In genomic region chr1:45205910-45206721, GRCh38 we compare ENCODE assay signal across 1 cellular context.
TF ChIP-seq lines count a peak whose summit lies in the region.

TSS of gene ZSWIM5 (minus strand) at chr1:45206605. CDS start at chr1:45206350, 255 bp downstream.

TF ChIP-seq in HepG2, 621 proteins besides CTCF, POLR2A, EP300 and RAD21 (continued from another document and continues in another):
- TF ChIP-seq ZBTB14 (CRISPR knock-in tag; IDR thresholded peaks at IDR 0.05), result peak; percentile 92
- TF ChIP-seq XRCC5 (optimal IDR thresholded peaks at IDR 0.05; ENCODE audit: low read length), result peak; percentile 29
- no peak for TF ChIP-seq GLMP (CRISPR knock-in tag; IDR thresholded peaks at IDR 0.05; ENCODE audit: borderline replicate concordance)
- no peak for TF ChIP-seq GABPA (IDR thresholded peaks at IDR 0.05; ENCODE audit: low read depth, low read length)
- no peak for TF ChIP-seq GABPA (CRISPR knock-in tag; IDR thresholded peaks at IDR 0.05; ENCODE audit: low read depth)
- TF ChIP-seq, protein P1, sequence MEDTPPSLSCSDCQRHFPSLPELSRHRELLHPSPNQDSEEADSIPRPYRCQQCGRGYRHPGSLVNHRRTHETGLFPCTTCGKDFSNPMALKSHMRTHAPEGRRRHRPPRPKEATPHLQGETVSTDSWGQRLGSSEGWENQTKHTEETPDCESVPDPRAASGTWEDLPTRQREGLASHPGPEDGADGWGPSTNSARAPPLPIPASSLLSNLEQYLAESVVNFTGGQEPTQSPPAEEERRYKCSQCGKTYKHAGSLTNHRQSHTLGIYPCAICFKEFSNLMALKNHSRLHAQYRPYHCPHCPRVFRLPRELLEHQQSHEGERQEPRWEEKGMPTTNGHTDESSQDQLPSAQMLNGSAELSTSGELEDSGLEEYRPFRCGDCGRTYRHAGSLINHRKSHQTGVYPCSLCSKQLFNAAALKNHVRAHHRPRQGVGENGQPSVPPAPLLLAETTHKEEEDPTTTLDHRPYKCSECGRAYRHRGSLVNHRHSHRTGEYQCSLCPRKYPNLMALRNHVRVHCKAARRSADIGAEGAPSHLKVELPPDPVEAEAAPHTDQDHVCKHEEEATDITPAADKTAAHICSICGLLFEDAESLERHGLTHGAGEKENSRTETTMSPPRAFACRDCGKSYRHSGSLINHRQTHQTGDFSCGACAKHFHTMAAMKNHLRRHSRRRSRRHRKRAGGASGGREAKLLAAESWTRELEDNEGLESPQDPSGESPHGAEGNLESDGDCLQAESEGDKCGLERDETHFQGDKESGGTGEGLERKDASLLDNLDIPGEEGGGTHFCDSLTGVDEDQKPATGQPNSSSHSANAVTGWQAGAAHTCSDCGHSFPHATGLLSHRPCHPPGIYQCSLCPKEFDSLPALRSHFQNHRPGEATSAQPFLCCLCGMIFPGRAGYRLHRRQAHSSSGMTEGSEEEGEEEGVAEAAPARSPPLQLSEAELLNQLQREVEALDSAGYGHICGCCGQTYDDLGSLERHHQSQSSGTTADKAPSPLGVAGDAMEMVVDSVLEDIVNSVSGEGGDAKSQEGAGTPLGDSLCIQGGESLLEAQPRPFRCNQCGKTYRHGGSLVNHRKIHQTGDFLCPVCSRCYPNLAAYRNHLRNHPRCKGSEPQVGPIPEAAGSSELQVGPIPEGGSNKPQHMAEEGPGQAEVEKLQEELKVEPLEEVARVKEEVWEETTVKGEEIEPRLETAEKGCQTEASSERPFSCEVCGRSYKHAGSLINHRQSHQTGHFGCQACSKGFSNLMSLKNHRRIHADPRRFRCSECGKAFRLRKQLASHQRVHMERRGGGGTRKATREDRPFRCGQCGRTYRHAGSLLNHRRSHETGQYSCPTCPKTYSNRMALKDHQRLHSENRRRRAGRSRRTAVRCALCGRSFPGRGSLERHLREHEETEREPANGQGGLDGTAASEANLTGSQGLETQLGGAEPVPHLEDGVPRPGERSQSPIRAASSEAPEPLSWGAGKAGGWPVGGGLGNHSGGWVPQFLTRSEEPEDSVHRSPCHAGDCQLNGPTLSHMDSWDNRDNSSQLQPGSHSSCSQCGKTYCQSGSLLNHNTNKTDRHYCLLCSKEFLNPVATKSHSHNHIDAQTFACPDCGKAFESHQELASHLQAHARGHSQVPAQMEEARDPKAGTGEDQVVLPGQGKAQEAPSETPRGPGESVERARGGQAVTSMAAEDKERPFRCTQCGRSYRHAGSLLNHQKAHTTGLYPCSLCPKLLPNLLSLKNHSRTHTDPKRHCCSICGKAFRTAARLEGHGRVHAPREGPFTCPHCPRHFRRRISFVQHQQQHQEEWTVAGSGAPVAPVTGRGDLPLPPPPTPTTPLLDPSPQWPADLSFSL (CRISPR knock-in tag; IDR thresholded peaks at IDR 0.05), result no peak
- no peak for TF ChIP-seq MBNL3 (CRISPR knock-in tag; conservative IDR thresholded peaks at IDR 0.05)
- TF ChIP-seq, protein P2, sequence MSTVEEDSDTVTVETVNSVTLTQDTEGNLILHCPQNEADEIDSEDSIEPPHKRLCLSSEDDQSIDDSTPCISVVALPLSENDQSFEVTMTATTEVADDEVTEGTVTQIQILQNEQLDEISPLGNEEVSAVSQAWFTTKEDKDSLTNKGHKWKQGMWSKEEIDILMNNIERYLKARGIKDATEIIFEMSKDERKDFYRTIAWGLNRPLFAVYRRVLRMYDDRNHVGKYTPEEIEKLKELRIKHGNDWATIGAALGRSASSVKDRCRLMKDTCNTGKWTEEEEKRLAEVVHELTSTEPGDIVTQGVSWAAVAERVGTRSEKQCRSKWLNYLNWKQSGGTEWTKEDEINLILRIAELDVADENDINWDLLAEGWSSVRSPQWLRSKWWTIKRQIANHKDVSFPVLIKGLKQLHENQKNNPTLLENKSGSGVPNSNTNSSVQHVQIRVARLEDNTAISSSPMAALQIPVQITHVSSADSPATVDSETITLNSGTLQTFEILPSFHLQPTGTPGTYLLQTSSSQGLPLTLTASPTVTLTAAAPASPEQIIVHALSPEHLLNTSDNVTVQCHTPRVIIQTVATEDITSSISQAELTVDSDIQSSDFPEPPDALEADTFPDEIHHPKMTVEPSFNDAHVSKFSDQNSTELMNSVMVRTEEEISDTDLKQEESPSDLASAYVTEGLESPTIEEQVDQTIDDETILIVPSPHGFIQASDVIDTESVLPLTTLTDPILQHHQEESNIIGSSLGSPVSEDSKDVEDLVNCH (CRISPR knock-in tag; IDR thresholded peaks at IDR 0.05), result no peak
- peak; percentile 43; the same call in 1 of the 2 replicates for TF ChIP-seq ZNF446 (CRISPR knock-in tag; IDR thresholded peaks at IDR 0.05)
- no peak for TF ChIP-seq MTA1 (CRISPR knock-in tag; IDR thresholded peaks at IDR 0.05; ENCODE audit: borderline replicate concordance)
- TF ChIP-seq ZNF720 (CRISPR knock-in tag; IDR thresholded peaks at IDR 0.05), result no peak
- peak; percentile 79; the same call in 1 of the 2 replicates for TF ChIP-seq NRL (CRISPR knock-in tag; IDR thresholded peaks at IDR 0.05; ENCODE audit: borderline replicate concordance)
- peak; percentile 69; the same call in 1 of the 2 replicates for TF ChIP-seq CBFB (CRISPR knock-in tag; IDR thresholded peaks at IDR 0.05)
- TF ChIP-seq KAT7 (CRISPR knock-in tag; IDR thresholded peaks at IDR 0.05; ENCODE audit: borderline replicate concordance), result peak; percentile 80; the same call in 1 of the 2 replicates
- TF ChIP-seq ZNF543 (CRISPR knock-in tag; IDR thresholded peaks at IDR 0.05), result 0 out of 2 replicates have a peak, but pooled peaks have one; percentile 42
- no peak for TF ChIP-seq DR1 (CRISPR knock-in tag; IDR thresholded peaks at IDR 0.05)
- TF ChIP-seq YEATS4 (CRISPR knock-in tag; IDR thresholded peaks at IDR 0.05; ENCODE audit: borderline replicate concordance), result no peak; the same call in 1 of the 2 replicates
- TF ChIP-seq, protein P3, sequence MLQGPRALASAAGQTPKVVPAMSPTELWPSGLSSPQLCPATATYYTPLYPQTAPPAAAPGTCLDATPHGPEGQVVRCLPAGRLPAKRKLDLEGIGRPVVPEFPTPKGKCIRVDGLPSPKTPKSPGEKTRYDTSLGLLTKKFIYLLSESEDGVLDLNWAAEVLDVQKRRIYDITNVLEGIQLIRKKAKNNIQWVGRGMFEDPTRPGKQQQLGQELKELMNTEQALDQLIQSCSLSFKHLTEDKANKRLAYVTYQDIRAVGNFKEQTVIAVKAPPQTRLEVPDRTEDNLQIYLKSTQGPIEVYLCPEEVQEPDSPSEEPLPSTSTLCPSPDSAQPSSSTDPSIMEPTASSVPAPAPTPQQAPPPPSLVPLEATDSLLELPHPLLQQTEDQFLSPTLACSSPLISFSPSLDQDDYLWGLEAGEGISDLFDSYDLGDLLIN (CRISPR knock-in tag; IDR thresholded peaks at IDR 0.05; ENCODE audit: borderline replicate concordance), result no peak
- TF ChIP-seq ZNF713 (CRISPR knock-in tag; IDR thresholded peaks at IDR 0.05), result no peak
- no peak for TF ChIP-seq ZNF780A (CRISPR knock-in tag; IDR thresholded peaks at IDR 0.05)
- TF ChIP-seq ZNF558 (CRISPR knock-in tag; IDR thresholded peaks at IDR 0.05; ENCODE audit: borderline replicate concordance), result no peak
- TF ChIP-seq ZNF234 (CRISPR knock-in tag; conservative IDR thresholded peaks at IDR 0.05), result no peak
- TF ChIP-seq ZNF124 (CRISPR knock-in tag; IDR thresholded peaks at IDR 0.05), result no peak; the same call in 1 of the 2 replicates
- TF ChIP-seq CCAR2 (optimal IDR thresholded peaks at IDR 0.05; ENCODE audit: low read depth, low read length), result no peak
- no peak for TF ChIP-seq MAZ (IDR thresholded peaks at IDR 0.05; ENCODE audit: borderline replicate concordance, low read depth, low read length)
- TF ChIP-seq MAZ (CRISPR knock-in tag; IDR thresholded peaks at IDR 0.05; ENCODE audit: low read depth), result no peak; the same call in 1 of the 2 replicates
- no peak for TF ChIP-seq SMAD9 (CRISPR knock-in tag; IDR thresholded peaks at IDR 0.05)
- TF ChIP-seq NFE2L2 (IDR thresholded peaks at IDR 0.05; ENCODE audit: low read length), result no peak
- TF ChIP-seq REXO4 (CRISPR knock-in tag; IDR thresholded peaks at IDR 0.05; ENCODE audit: borderline replicate concordance), result no peak
- TF ChIP-seq SPEN (CRISPR knock-in tag; IDR thresholded peaks at IDR 0.05; ENCODE audit: low read depth), result no peak; the same call in 1 of the 2 replicates
- no peak for TF ChIP-seq ZNF20 (CRISPR knock-in tag; IDR thresholded peaks at IDR 0.05)
- no peak for TF ChIP-seq ZHX2 (IDR thresholded peaks at IDR 0.05; ENCODE audit: low read depth)
- TF ChIP-seq ZHX2 (CRISPR knock-in tag; IDR thresholded peaks at IDR 0.05; ENCODE audit: borderline replicate concordance), result no peak
- no peak for TF ChIP-seq ZNF552 (CRISPR knock-in tag; IDR thresholded peaks at IDR 0.05; ENCODE audit: borderline replicate concordance)
- TF ChIP-seq NKX3-1 (CRISPR knock-in tag; IDR thresholded peaks at IDR 0.05), result no peak
- no peak for TF ChIP-seq ZFP82 (CRISPR knock-in tag; IDR thresholded peaks at IDR 0.05; ENCODE audit: borderline replicate concordance)
- no peak for TF ChIP-seq PHF20 (CRISPR knock-in tag; IDR thresholded peaks at IDR 0.05)
- no peak for TF ChIP-seq ZNF180 (CRISPR knock-in tag; IDR thresholded peaks at IDR 0.05; ENCODE audit: borderline replicate concordance, low read depth)
- TF ChIP-seq, protein P4, sequence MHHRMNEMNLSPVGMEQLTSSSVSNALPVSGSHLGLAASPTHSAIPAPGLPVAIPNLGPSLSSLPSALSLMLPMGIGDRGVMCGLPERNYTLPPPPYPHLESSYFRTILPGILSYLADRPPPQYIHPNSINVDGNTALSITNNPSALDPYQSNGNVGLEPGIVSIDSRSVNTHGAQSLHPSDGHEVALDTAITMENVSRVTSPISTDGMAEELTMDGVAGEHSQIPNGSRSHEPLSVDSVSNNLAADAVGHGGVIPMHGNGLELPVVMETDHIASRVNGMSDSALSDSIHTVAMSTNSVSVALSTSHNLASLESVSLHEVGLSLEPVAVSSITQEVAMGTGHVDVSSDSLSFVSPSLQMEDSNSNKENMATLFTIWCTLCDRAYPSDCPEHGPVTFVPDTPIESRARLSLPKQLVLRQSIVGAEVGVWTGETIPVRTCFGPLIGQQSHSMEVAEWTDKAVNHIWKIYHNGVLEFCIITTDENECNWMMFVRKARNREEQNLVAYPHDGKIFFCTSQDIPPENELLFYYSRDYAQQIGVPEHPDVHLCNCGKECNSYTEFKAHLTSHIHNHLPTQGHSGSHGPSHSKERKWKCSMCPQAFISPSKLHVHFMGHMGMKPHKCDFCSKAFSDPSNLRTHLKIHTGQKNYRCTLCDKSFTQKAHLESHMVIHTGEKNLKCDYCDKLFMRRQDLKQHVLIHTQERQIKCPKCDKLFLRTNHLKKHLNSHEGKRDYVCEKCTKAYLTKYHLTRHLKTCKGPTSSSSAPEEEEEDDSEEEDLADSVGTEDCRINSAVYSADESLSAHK (CRISPR knock-in tag; IDR thresholded peaks at IDR 0.05; ENCODE audit: borderline replicate concordance), result no peak
- TF ChIP-seq ZNF33A (CRISPR knock-in tag; IDR thresholded peaks at IDR 0.05; ENCODE audit: borderline replicate concordance), result no peak
